Comparison of ENCODE assay signal across 12 cellular contexts in the genomic region with DNA sequence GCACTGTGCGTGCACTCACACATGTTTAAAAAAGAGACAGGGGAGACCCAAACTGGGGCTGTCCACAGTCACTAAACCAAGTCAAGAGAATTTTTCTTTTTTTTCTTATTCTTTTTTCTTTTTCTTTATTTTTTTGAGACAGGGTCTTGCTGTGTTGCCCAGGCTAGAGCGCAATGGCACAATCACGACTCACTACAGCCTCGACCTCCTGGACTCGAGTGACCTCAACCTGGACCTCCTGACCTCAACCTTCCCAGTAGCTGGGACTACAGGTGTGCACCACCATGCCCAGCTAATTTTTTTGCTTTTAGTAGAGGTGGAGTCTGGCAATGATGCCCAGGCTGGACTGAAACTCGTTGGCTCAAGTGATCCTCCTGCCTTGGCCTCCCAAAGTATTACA.
DNase-seq lines count a peak whose midpoint lies in the region; ATAC-seq, FAIRE-seq and TF ChIP-seq lines count a peak whose summit lies in the region.
"Had no signal": no experiment of that assay in that cellular context is flagged by ENCODE, and none has a peak within 500 bp of the region (broad histone marks: within the 10 kb centered on the region; RNA-seq: fewer than 3 reads in every experiment).

No MANE protein-coding gene starts in this region.

- H3K9me3 Mint-ChIP-seq in stimulated activated naive CD8-positive, alpha-beta T cell treated with anti-CD3 and anti-CD28 coated beads, Interleukin-15, Interleukin-2, amounts not matched to agents 100 ng/mL and 50 ng/mL, for 24 hours, result no peaks in the 10 kb centered on the region
- H3K9me3 Mint-ChIP-seq in stimulated activated naive CD8-positive, alpha-beta T cell treated with anti-CD3 and anti-CD28 coated beads, Interleukin-15, amount 100 ng/mL, for 72 hours, result no peaks in the 10 kb centered on the region
- no peaks in the 10 kb centered on the region for H3K9me3 Mint-ChIP-seq in effector memory CD8-positive, alpha-beta T cell
- H3K9me3 Mint-ChIP-seq in progenitor cell of endocrine pancreas (ENCODE audit: low read depth), result no peaks in the 10 kb centered on the region

- peak overlapping the region; percentile 47 for H3K4me3 Mint-ChIP-seq in stimulated activated naive CD8-positive, alpha-beta T cell treated with anti-CD3 and anti-CD28 coated beads, Interleukin-15, Interleukin-2, amounts not matched to agents 100 ng/mL and 50 ng/mL, for 24 hours
- no peak overlapping the region for H3K4me3 Mint-ChIP-seq in stimulated activated naive CD8-positive, alpha-beta T cell treated with anti-CD3 and anti-CD28 coated beads, Interleukin-15, amount 100 ng/mL, for 72 hours
- H3K4me3 Mint-ChIP-seq in effector memory CD8-positive, alpha-beta T cell, result peak overlapping the region in 1 of 2 donors; percentile 65
- H3K4me3 Mint-ChIP-seq in progenitor cell of endocrine pancreas (ENCODE audit: low read depth), result no peak overlapping the region

- peak overlapping the region; percentile 81 for H3K27ac Mint-ChIP-seq in stimulated activated naive CD8-positive, alpha-beta T cell treated with anti-CD3 and anti-CD28 coated beads, Interleukin-15, Interleukin-2, amounts not matched to agents 100 ng/mL and 50 ng/mL, for 24 hours
- no peak overlapping the region for H3K27ac Mint-ChIP-seq in stimulated activated naive CD8-positive, alpha-beta T cell treated with anti-CD3 and anti-CD28 coated beads, Interleukin-15, amount 100 ng/mL, for 72 hours
- H3K27ac Mint-ChIP-seq in effector memory CD8-positive, alpha-beta T cell, result peak overlapping the region; percentile 39 to 59
- H3K27ac Mint-ChIP-seq in progenitor cell of endocrine pancreas, result peak overlapping the region; percentile 67

- peaks cover 42% of the 10 kb centered on the region for H3K27me3 Mint-ChIP-seq in stimulated activated naive CD8-positive, alpha-beta T cell treated with anti-CD3 and anti-CD28 coated beads, Interleukin-15, Interleukin-2, amounts not matched to agents 100 ng/mL and 50 ng/mL, for 24 hours
- H3K27me3 Mint-ChIP-seq in stimulated activated naive CD8-positive, alpha-beta T cell treated with anti-CD3 and anti-CD28 coated beads, Interleukin-15, amount 100 ng/mL, for 72 hours, result peaks cover 77% of the 10 kb centered on the region
- H3K27me3 Mint-ChIP-seq in effector memory CD8-positive, alpha-beta T cell, result peaks cover 0 to 50% of the 10 kb centered on the region in 2 donors
- no peaks in the 10 kb centered on the region for H3K27me3 Mint-ChIP-seq in progenitor cell of endocrine pancreas

- FAIRE-seq in urothelium cell line (lab: Jason Lieb, UNC), result no peak
- FAIRE-seq: islet of Langerhans had no signal

- TF ChIP-seq CTCF in progenitor cell of endocrine pancreas (IDR thresholded peaks at IDR 0.05; ENCODE audit: unreplicated experiment), result no peak

- H3K4me1 Mint-ChIP-seq in stimulated activated naive CD8-positive, alpha-beta T cell treated with anti-CD3 and anti-CD28 coated beads, Interleukin-15, Interleukin-2, amounts not matched to agents 100 ng/mL and 50 ng/mL, for 24 hours (ENCODE audit: low read depth), result peaks cover 58% of the 10 kb centered on the region
- H3K4me1 Mint-ChIP-seq in stimulated activated naive CD8-positive, alpha-beta T cell treated with anti-CD3 and anti-CD28 coated beads, Interleukin-15, amount 100 ng/mL, for 72 hours, result peaks cover 29% of the 10 kb centered on the region
- H3K4me1 Mint-ChIP-seq in effector memory CD8-positive, alpha-beta T cell (ENCODE audit: low read depth in 2 of 2), result peaks cover 17 to 23% of the 10 kb centered on the region in 2 donors
- H3K4me1 Mint-ChIP-seq in progenitor cell of endocrine pancreas (ENCODE audit: low read depth), result no peaks in the 10 kb centered on the region

- no peak for DNase-seq in stimulated activated naive CD8-positive, alpha-beta T cell treated with anti-CD3 and anti-CD28 coated beads, Interleukin-15, amount 100 ng/mL, for 72 hours
- DNase-seq in effector memory CD8-positive, alpha-beta T cell, result no peak
- DNase-seq in progenitor cell of endocrine pancreas (ENCODE audit: low spot score, unreplicated experiment), result no peak
- no peak for DNase-seq in urothelium cell line (ENCODE audit: low spot score)
- no peak for DNase-seq in activated effector memory CD4-positive, alpha-beta T cell treated with Interleukin-2 at 50 U/mL for 16 hours
- DNase-seq: MM.1S, NCI-H446, RPMI8226 had no signal

- ATAC-seq in stimulated activated naive CD8-positive, alpha-beta T cell treated with anti-CD3 and anti-CD28 coated beads, Interleukin-15, amount 100 ng/mL, for 72 hours, result no peak
- ATAC-seq in effector memory CD8-positive, alpha-beta T cell (replicated peaks), result no peak
- ATAC-seq in GM21381 (IDR thresholded peaks at IDR 0.05; ENCODE audit: unreplicated experiment), result no peak
- no peak for ATAC-seq in GM19452 (IDR thresholded peaks at IDR 0.05; ENCODE audit: unreplicated experiment)

- no peaks in the 10 kb centered on the region for H3K36me3 Mint-ChIP-seq in stimulated activated naive CD8-positive, alpha-beta T cell treated with anti-CD3 and anti-CD28 coated beads, Interleukin-15, Interleukin-2, amounts not matched to agents 100 ng/mL and 50 ng/mL, for 24 hours (ENCODE audit: low read depth)
- no peaks in the 10 kb centered on the region for H3K36me3 Mint-ChIP-seq in effector memory CD8-positive, alpha-beta T cell (ENCODE audit: insufficient read depth)
- peaks cover 17% of the 10 kb centered on the region for H3K36me3 Mint-ChIP-seq in progenitor cell of endocrine pancreas (ENCODE audit: insufficient read depth)

Comparison
In these comparisons a context has a peak if more than half of its experiments do, and no peak if none do; other contexts are left out.
1. H3K27ac Mint-ChIP-seq: peak in stimulated activated naive CD8-positive, alpha-beta T cell treated with anti-CD3 and anti-CD28 coated beads, Interleukin-15, Interleukin-2, amounts not matched to agents 100 ng/mL and 50 ng/mL, for 24 hours (single experiment), effector memory CD8-positive, alpha-beta T cell (2 of 2) and progenitor cell of endocrine pancreas (single experiment); none in stimulated activated naive CD8-positive, alpha-beta T cell treated with anti-CD3 and anti-CD28 coated beads, Interleukin-15, amount 100 ng/mL, for 72 hours (0 of 2).